ENCODE assay signal across 30 cellular contexts in genomic region chr1:209439828-209440227, GRCh38.
"Had no signal": no experiment of that assay in that cellular context is flagged by ENCODE, and none has a peak within 500 bp of the region (broad histone marks: within the 10 kb centered on the region; RNA-seq: fewer than 3 reads in every experiment).

No MANE protein-coding gene starts in this region.

- H3K27me3 ChIP-seq: adrenal gland, ascending aorta, body of pancreas, brain microvascular endothelial cell, breast epithelium, cardiac muscle cell had no signal

- DNase-seq: activated effector memory CD4-positive, alpha-beta T cell treated with anti-CD3 and anti-CD28 coated beads, Interleukin-2, amount 50 U/mL, for 16 hours; activated effector memory CD4-positive, alpha-beta T cell treated with Interleukin-2 at 50 U/mL for 16 hours; activated gamma-delta T cell; activated gamma-delta T cell treated with Interleukin-2 at 50 U/mL for 16 hours; activated naive CD4-positive, alpha-beta T cell; activated naive CD4-positive, alpha-beta T cell treated with anti-CD3 and anti-CD28 coated beads for 36 hours; activated naive CD4-positive, alpha-beta T cell treated with anti-CD3 and anti-CD28 coated beads, Interleukin-2, amount 10 ng/mL, durations not matched to agents 7 days and 5 days; activated naive CD4-positive, alpha-beta T cell treated with anti-CD3 and anti-CD28 coated beads, Interleukin-2, amount 50 U/mL, for 16 hours; activated naive CD4-positive, alpha-beta T cell treated with Interleukin-2 at 50 U/mL for 16 hours; activated naive CD8-positive, alpha-beta T cell treated with anti-CD3 and anti-CD28 coated beads for 36 hours; activated naive CD8-positive, alpha-beta T cell treated with anti-CD3 and anti-CD28 coated beads, Interleukin-2, amount 10 ng/mL, durations not matched to agents 7 days and 5 days; activated naive CD8-positive, alpha-beta T cell treated with anti-CD3 and anti-CD28 coated beads, Interleukin-2, amount 50 U/mL, for 24 hours; activated T-cell treated with anti-CD3 and anti-CD28 coated beads, Interleukin-2, amount 50 U/mL, for 1 hour; activated T-cell treated with anti-CD3 and anti-CD28 coated beads, Interleukin-2, amount 50 U/mL, for 24 hours; activated T-cell treated with anti-CD3 and anti-CD28 coated beads, Interleukin-2, amount 50 U/mL, for 4 hours; activated T-cell treated with anti-CD3 and anti-CD28 coated beads, Interleukin-2, amount 50 U/mL, for 48 hours; activated T-cell treated with anti-CD3 and anti-CD28 coated beads, Interleukin-2, amount 50 U/mL, for 72 hours; adrenal gland; amniotic stem cell; amygdala; anterior cingulate cortex; aorta; body of pancreas; brain microvascular endothelial cell; caudate nucleus; central memory CD4-positive, alpha-beta T cell; cerebellar nuclear complex had no signal

- H3K27ac ChIP-seq: adrenal gland, ascending aorta, body of pancreas, brain microvascular endothelial cell, breast epithelium, cardiac muscle cell had no signal

- H3K36me3 ChIP-seq: adrenal gland, ascending aorta, brain microvascular endothelial cell, breast epithelium, cardiac muscle cell had no signal

- H3K9me3 ChIP-seq: adrenal gland, body of pancreas, breast epithelium had no signal

- H3K4me1 ChIP-seq: adrenal gland, ascending aorta, body of pancreas, breast epithelium had no signal

- H3K4me3 ChIP-seq: adrenal gland, ascending aorta, body of pancreas, breast epithelium, cardiac muscle cell had no signal
